Comparison of ENCODE assay signal across 20 cellular contexts in genomic region chr7:5274441-5274840, GRCh38. TPM values are rescaled to one million over a fixed set of nuclear protein-coding genes. Genes with fewer than 3 reads are reported as not detected.
DNase-seq lines count a peak whose midpoint lies in the region; ATAC-seq and TF ChIP-seq lines count a peak whose summit lies in the region.
"Had no signal": no experiment of that assay in that cellular context is flagged by ENCODE, and none has a peak within 500 bp of the region (broad histone marks: within the 10 kb centered on the region; RNA-seq: fewer than 3 reads in every experiment).

No MANE protein-coding gene starts in this region.

- peak overlapping the region; percentile 21 for H3K27ac Mint-ChIP-seq in neural progenitor cell
- H3K27ac Mint-ChIP-seq: B cell; CD4-positive, CD25-positive, alpha-beta regulatory T cell; CD8-positive, alpha-beta memory T cell had no signal

- WGBS in right cardiac atrium: 87% methylated on average over 7 of the region's 7 CpGs
- 65 to 76% methylated on average over 2 to 5 of the region's 7 CpGs for WGBS in esophagus squamous epithelium, 2 donors
- WGBS in stomach, 5 donors: 59 to 75% (median 72%) methylated on average over 6 to 7 of the region's 7 CpGs
- WGBS in psoas muscle, 3 donors: 40 to 59% (median 42%) methylated on average over 7 of the region's 7 CpGs

- TF ChIP-seq EP300 in stomach (IDR thresholded peaks at IDR 0.05): no peak

- no peaks in the 10 kb centered on the region for H3K4me1 ChIP-seq in right cardiac atrium (ENCODE audit: control insufficient read depth, insufficient read depth, low read length)
- H3K4me1 ChIP-seq in esophagus squamous epithelium: peaks cover 0 to 20% (median 0%) of the 10 kb centered on the region in 3 donors
- H3K4me1 ChIP-seq in neural progenitor cell: no peaks in the 10 kb centered on the region
- peaks cover 5 to 26% (median 14%) of the 10 kb centered on the region in 4 donors for H3K4me1 ChIP-seq in stomach
- peaks cover 9% of the 10 kb centered on the region for H3K4me1 ChIP-seq in HAP-1
- no peaks in the 10 kb centered on the region for H3K4me1 ChIP-seq in psoas muscle
- H3K4me1 ChIP-seq: BLaER1 had no signal

- H3K9me3 Mint-ChIP-seq in neural progenitor cell: no peaks in the 10 kb centered on the region
- H3K9me3 Mint-ChIP-seq: CD8-positive, alpha-beta memory T cell had no signal

- no peak overlapping the region for H3K9ac ChIP-seq in neural progenitor cell
- H3K9ac ChIP-seq: BLaER1, GM23248 had no signal

- H3F3A ChIP-seq in neural progenitor cell (ENCODE audit: low read depth): peaks cover 7% of the 10 kb centered on the region

- H3K27ac ChIP-seq in right cardiac atrium (ENCODE audit: low read length) (no peak overlapping the region), esophagus squamous epithelium (peak overlapping the region in 3 of 4 donors; percentile 10 to 48 (median 44)), neural progenitor cell (no peak overlapping the region), stomach (peak overlapping the region; percentile 60 to 90 (median 69)), psoas muscle (no peak overlapping the region)
- H3K27ac ChIP-seq: 22Rv1, BLaER1, C4-2B, GM23248 had no signal

- H3K4me1 Mint-ChIP-seq in neural progenitor cell: peaks cover 11% of the 10 kb centered on the region
- H3K4me1 Mint-ChIP-seq: B cell; CD4-positive, CD25-positive, alpha-beta regulatory T cell; CD8-positive, alpha-beta memory T cell had no signal

- H3K4me3 ChIP-seq in right cardiac atrium (ENCODE audit: low read length) (no peak overlapping the region), esophagus squamous epithelium (no peak overlapping the region), neural progenitor cell (no peak overlapping the region), stomach (no peak overlapping the region), HAP-1 (no peak overlapping the region), psoas muscle (no peak overlapping the region)
- H3K4me3 ChIP-seq: BLaER1, GM12878, GM23248 had no signal

- no peaks in the 10 kb centered on the region for H3K36me3 Mint-ChIP-seq in neural progenitor cell
- H3K36me3 Mint-ChIP-seq: CD4-positive, CD25-positive, alpha-beta regulatory T cell; CD8-positive, alpha-beta memory T cell had no signal

- in situ Hi-C loops in HAP-1 (cut with MboI; ENCODE audit: low sequenced_read_pairs): no loop called here

- H3K27me3 Mint-ChIP-seq in neural progenitor cell (ENCODE audit: insufficient read depth, low read depth): peaks cover 22% of the 10 kb centered on the region

- H3K4me2 ChIP-seq in neural progenitor cell: no peak overlapping the region
- H3K4me2 ChIP-seq: BLaER1 had no signal

- no peak for TF ChIP-seq POLR2A in esophagus squamous epithelium (IDR thresholded peaks at IDR 0.05)
- no peak for TF ChIP-seq POLR2A in stomach (IDR thresholded peaks at IDR 0.05)

- H3K4me3 Mint-ChIP-seq in neural progenitor cell: no peak overlapping the region
- H3K4me3 Mint-ChIP-seq: B cell; CD8-positive, alpha-beta memory T cell had no signal

- no peak for TF ChIP-seq CTCF in esophagus squamous epithelium (IDR thresholded peaks at IDR 0.05)
- no peak for TF ChIP-seq CTCF in neural progenitor cell (IDR thresholded peaks at IDR 0.05)
- TF ChIP-seq CTCF in stomach (IDR thresholded peaks at IDR 0.05): no peak
- TF ChIP-seq CTCF in psoas muscle (IDR thresholded peaks at IDR 0.05): no peak

- ATAC-seq in right cardiac atrium: no peak
- no peak for ATAC-seq in Right ventricle myocardium superior (ENCODE audit: poor library complexity)
- no peak for ATAC-seq in psoas muscle
- ATAC-seq: GM12878, HCT116 had no signal

- intact Hi-C loops in right cardiac atrium (cut with DNase I): no loop called here
- intact Hi-C loops in Right ventricle myocardium superior (cut with DNase I): no loop called here
- intact Hi-C loops in esophagus squamous epithelium (cut with DNase I): no loop called here
- intact Hi-C loops in stomach (cut with DNase I; ENCODE audit: low total_unique reads): no loop called here
- intact Hi-C loops in psoas muscle (cut with DNase I): no loop called here

- no peaks in the 10 kb centered on the region for H4K20me1 ChIP-seq in neural progenitor cell (ENCODE audit: low read depth)
- H4K20me1 ChIP-seq: BLaER1 had no signal

- H3K79me2 ChIP-seq in neural progenitor cell (ENCODE audit: low read depth): no peaks in the 10 kb centered on the region

- H2AFZ ChIP-seq in neural progenitor cell (replicated peaks): no peak overlapping the region
- H2AFZ ChIP-seq: GM23248 had no signal

- H3K36me3 ChIP-seq in esophagus squamous epithelium: no peaks in the 10 kb centered on the region
- H3K36me3 ChIP-seq in neural progenitor cell: no peaks in the 10 kb centered on the region
- H3K36me3 ChIP-seq in stomach: no peaks in the 10 kb centered on the region
- H3K36me3 ChIP-seq in HAP-1 (replicated peaks): no peaks in the 10 kb centered on the region
- H3K36me3 ChIP-seq in psoas muscle (ENCODE audit: insufficient read depth in 1 of 2, low read depth in 1 of 2): no peaks in the 10 kb centered on the region
- H3K36me3 ChIP-seq: BLaER1 had no signal

- no peaks in the 10 kb centered on the region for H3K9me3 ChIP-seq in right cardiac atrium (ENCODE audit: control insufficient read depth, low read length)
- no peaks in the 10 kb centered on the region for H3K9me3 ChIP-seq in esophagus squamous epithelium
- no peaks in the 10 kb centered on the region for H3K9me3 ChIP-seq in neural progenitor cell (ENCODE audit: low read depth)
- H3K9me3 ChIP-seq in stomach: no peaks in the 10 kb centered on the region
- H3K9me3 ChIP-seq in HAP-1: no peaks in the 10 kb centered on the region
- no peaks in the 10 kb centered on the region for H3K9me3 ChIP-seq in psoas muscle
- H3K9me3 ChIP-seq: BLaER1 had no signal

- peak in 2 of 3 donors; percentile 7 to 14 for DNase-seq in right cardiac atrium
- no peak for DNase-seq in Right ventricle myocardium superior
- DNase-seq in esophagus squamous epithelium (lab: John Stamatoyannopoulos, UW): no peak
- no peak for DNase-seq in neural progenitor cell (ENCODE audit: low spot score)
- no peak for DNase-seq in stomach
- no peak for DNase-seq in HAP-1 (ENCODE audit: low spot score in 2 of 2)
- no peak for DNase-seq in psoas muscle
- DNase-seq in activated naive CD4-positive, alpha-beta T cell (lab: John Stamatoyannopoulos, UW): no peak
- DNase-seq: CD4-positive, CD25-positive, alpha-beta regulatory T cell; CD8-positive, alpha-beta memory T cell; DMS79; EL; GDM1; GM23248 had no signal

- no peaks in the 10 kb centered on the region for H3K27me3 ChIP-seq in right cardiac atrium (ENCODE audit: control insufficient read depth, insufficient read depth)
- peaks cover 0 to 30% (median 0%) of the 10 kb centered on the region in 4 donors for H3K27me3 ChIP-seq in esophagus squamous epithelium
- no peaks in the 10 kb centered on the region for H3K27me3 ChIP-seq in neural progenitor cell
- H3K27me3 ChIP-seq in stomach: no peaks in the 10 kb centered on the region
- H3K27me3 ChIP-seq in HAP-1 (ENCODE audit: low read depth): no peaks in the 10 kb centered on the region
- peaks cover 0 to 11% (median 5%) of the 10 kb centered on the region in 3 donors for H3K27me3 ChIP-seq in psoas muscle (ENCODE audit: insufficient read depth in 3 of 3, low read length in 2 of 3)
- H3K27me3 ChIP-seq: BLaER1 had no signal

RNA-seq across cellular contexts. Expression of gene SLC29A4, which starts 8.3 kb away (rescaled TPM):
- total RNA-seq in right cardiac atrium: 1 to 10 TPM; 2.9 to 5.5 (median 3.6) TPM
- 11.8 TPM for polyA plus RNA-seq in right cardiac atrium
- total RNA-seq in Right ventricle myocardium superior: 3.9 TPM
- under 1 TPM in 3 of 4 donors, not detected in 1; 0.44 to 0.57 (median 0.53) TPM for total RNA-seq in esophagus squamous epithelium
- total RNA-seq in neural progenitor cell (ENCODE audit: low replicate concordance): 7.3 and 20.8 TPM in 2 replicates
- total RNA-seq in stomach: 1 to 10 TPM; 2.4 to 8.2 (median 4.1) TPM
- polyA plus RNA-seq in stomach: 1 to 10 TPM; 2.7 to 6.5 (median 3.7) TPM
- total RNA-seq in psoas muscle: 1 to 10 TPM in 3 of 4 donors, under 1 TPM in 1; 0.77 to 3.4 (median 2.3) TPM
- 1 to 10 TPM; 1.5 to 3.7 (median 2.6) TPM for polyA plus RNA-seq in psoas muscle

Comparison
In these comparisons a context has a peak if more than half of its experiments do, and no peak if none do; other contexts are left out.
1. DNase-seq: peak in right cardiac atrium (2 of 3); none in Right ventricle myocardium superior (single experiment), esophagus squamous epithelium (single experiment), neural progenitor cell (single experiment), stomach (single experiment), HAP-1 (0 of 2), psoas muscle (0 of 2) and activated naive CD4-positive, alpha-beta T cell (0 of 4).
2. H3K27ac ChIP-seq: peak in esophagus squamous epithelium (3 of 4) and stomach (5 of 5); none in right cardiac atrium (single experiment), neural progenitor cell (single experiment) and psoas muscle (single experiment).